8 cellular contexts compared by ENCODE assay signal in the genomic region with DNA sequence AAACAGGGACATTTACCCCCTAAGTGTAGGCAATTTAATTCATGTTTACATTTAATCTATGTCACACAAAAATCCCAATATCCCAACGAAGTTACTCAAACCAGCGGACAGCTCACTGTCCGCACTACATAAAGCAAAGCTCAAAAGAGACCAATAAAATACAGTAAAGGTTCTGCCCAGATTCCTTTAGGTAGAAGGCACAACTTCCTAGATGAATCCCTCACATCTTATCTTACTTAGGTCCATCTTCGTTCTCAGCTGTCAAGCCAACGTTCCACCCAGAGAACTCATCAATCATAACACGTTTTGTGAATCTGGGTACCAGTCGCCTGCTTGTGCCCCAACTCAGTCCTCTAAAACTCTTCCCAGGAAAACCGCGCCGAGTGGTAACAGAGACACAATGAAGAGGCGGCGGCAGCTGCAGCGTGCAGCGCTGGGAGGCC. TPM values are rescaled to one million over a fixed set of nuclear protein-coding genes. Genes with fewer than 3 reads are reported as not detected.
A peak's percentile ranks its signal among the peaks of the same experiment; 100 is the strongest.
DNase-seq lines count a peak whose midpoint lies in the region; ATAC-seq, FAIRE-seq and TF ChIP-seq lines count a peak whose summit lies in the region.

No MANE protein-coding gene starts in this region.

- ATAC-seq in HG03097 (IDR thresholded peaks at IDR 0.05; ENCODE audit: low FRiP score, unreplicated experiment) = no peak

- TF ChIP-seq CTCF in fibroblast of mammary gland (conservative IDR thresholded peaks at IDR 0.05; ENCODE audit: control insufficient read depth, insufficient read depth, low read depth, low read length) = no peak
- no peak for TF ChIP-seq CTCF in sigmoid colon (IDR thresholded peaks at IDR 0.05)
- no peak for TF ChIP-seq CTCF in GM10266 (IDR thresholded peaks at IDR 0.05; ENCODE audit: control insufficient read depth, insufficient read depth, low read depth, missing control alignments)

- TF ChIP-seq POLR2A in sigmoid colon (IDR thresholded peaks at IDR 0.05) = no peak

- FAIRE-seq in GM19239 (lab: Jason Lieb, UNC) = peak; percentile 83
- FAIRE-seq in HTR-8/SVneo (lab: Jason Lieb, UNC) = no peak

- WGBS in sigmoid colon, 2 donors = 1% methylated on average over 14 of the region's 14 CpGs

- no peaks in the 10 kb centered on the region for H3K27me3 ChIP-seq in SJCRH30
- no peaks in the 10 kb centered on the region for H3K27me3 ChIP-seq in sigmoid colon

- DNase-seq in GM19239 (ENCODE audit: insufficient read length, low spot score) = no peak
- no peak for DNase-seq in SJCRH30
- no peak for DNase-seq in fibroblast of mammary gland (ENCODE audit: low read depth)
- DNase-seq in sigmoid colon = no peak
- DNase-seq in HTR-8/SVneo (ENCODE audit: insufficient read length, low spot score) = no peak
- no peak for DNase-seq in GM10266 (ENCODE audit: extremely low spot score)
- no peak for DNase-seq in pons (ENCODE audit: low spot score)

- H3K4me1 ChIP-seq in SJCRH30 (peaks cover 8% of the 10 kb centered on the region), sigmoid colon (peaks cover 0 to 49% (median 44%) of the 10 kb centered on the region in 4 donors)

- H3K27ac ChIP-seq in SJCRH30 (peak overlapping the region; percentile 98), sigmoid colon (peak overlapping the region; percentile 93 to 97 (median 95))

- H3K36me3 ChIP-seq in SJCRH30 (peaks cover 59% of the 10 kb centered on the region), sigmoid colon (peaks cover 0 to 40% (median 20%) of the 10 kb centered on the region in 4 donors)

- no peak for TF ChIP-seq EP300 in sigmoid colon (IDR thresholded peaks at IDR 0.05)

- H3K9me3 ChIP-seq in SJCRH30 (replicated peaks) (no peaks in the 10 kb centered on the region), sigmoid colon (no peaks in the 10 kb centered on the region)

- intact Hi-C loops in sigmoid colon (cut with DNase I) = loop anchor here (2.0 to 10.0 kb wide), 3 partner anchors 470 to 1026 kb away; a partner anchor contains a TSS

- H3K4me3 ChIP-seq in SJCRH30 (peak overlapping the region; percentile 85), fibroblast of mammary gland (ENCODE audit: control insufficient read depth, low read depth, low read length) (peak overlapping the region; percentile 100), sigmoid colon (peak overlapping the region; percentile 69 to 95 (median 88))

RNA-seq across cellular contexts. Expression of a gene that starts 1.7 kb away (rescaled TPM):
- total RNA-seq in SJCRH30 (2014; rRNA removed; shearing (Covaris generic)) = 384 and 414 TPM in 2 replicates
- 100 to 1,000 TPM; 157 to 253 (median 194) TPM for total RNA-seq in sigmoid colon
- polyA plus RNA-seq in sigmoid colon = 100 to 1,000 TPM in 2 of 3 donors, 10 to 100 TPM in 1; 70.5 to 187 (median 129) TPM

RNA-seq across cellular contexts. Expression of a gene that starts 1.8 kb away (rescaled TPM):
- 98.9 and 107 TPM in 2 replicates for total RNA-seq in SJCRH30 (2014; rRNA removed; shearing (Covaris generic))
- 10 to 100 TPM; 15.5 to 21.8 (median 18.9) TPM for total RNA-seq in sigmoid colon
- 10 to 100 TPM; 22.2 to 31.9 (median 26.4) TPM for polyA plus RNA-seq in sigmoid colon

RNA-seq across cellular contexts. Expression of a gene that starts 54.8 kb away (rescaled TPM):
- 188 and 200 TPM in 2 replicates for total RNA-seq in SJCRH30 (2014; rRNA removed; shearing (Covaris generic))
- total RNA-seq in sigmoid colon = 100 to 1,000 TPM in 1 of 4 donors, 10 to 100 TPM in 3; 64.6 to 124 (median 78.0) TPM
- polyA plus RNA-seq in sigmoid colon = 100 to 1,000 TPM in 1 of 3 donors, 10 to 100 TPM in 2; 80.9 to 193 (median 94.3) TPM
